ENCODE assay signal across 14 cellular contexts in genomic region chr5:130652178-130652577, GRCh38.
DNase-seq lines count a peak whose midpoint lies in the region; ATAC-seq and TF ChIP-seq lines count a peak whose summit lies in the region.
"Had no signal": no experiment of that assay in that cellular context is flagged by ENCODE, and none has a peak within 500 bp of the region (broad histone marks: within the 10 kb centered on the region; RNA-seq: fewer than 3 reads in every experiment).

No MANE protein-coding gene starts in this region.

- TF ChIP-seq CTCF in Panc1 (IDR thresholded peaks at IDR 0.05): no peak
- TF ChIP-seq CTCF in upper lobe of left lung (IDR thresholded peaks at IDR 0.05): no peak

- H3K9me3 Mint-ChIP-seq in activated CD4-positive, alpha-beta T cell treated with anti-CD3 and anti-CD28 coated beads for 36 hours (ENCODE audit: low read depth): no peaks in the 10 kb centered on the region
- H3K9me3 Mint-ChIP-seq: activated T-helper 2 cell treated with anti-CD3 and anti-CD28 coated beads, Interferon-gamma antibody, Interleukin-2, Interleukin-4, amounts not matched to agents 10 μg/mL and 5 μg/mL and 100 μg/mL, durations not matched to agents 14 hours and 24 hours and 36 hours; naive thymus-derived CD4-positive, alpha-beta T cell had no signal

- peak; percentile 11 for DNase-seq in activated CD4-positive, alpha-beta T cell treated with anti-CD3 and anti-CD28 coated beads for 36 hours
- DNase-seq in activated CD4-positive, alpha-beta T cell treated with anti-CD3 and anti-CD28 coated beads, Interleukin-2, amount 50 U/mL, for 4 hours: no peak
- DNase-seq in Panc1 (ENCODE audit: low read depth, low spot score) (peak; percentile 28), epithelial cell of prostate (ENCODE audit: low read depth, low spot score) (peak; percentile 90), skeletal muscle cell (ENCODE audit: low read depth) (peak; percentile 89), upper lobe of left lung (no peak)
- no peak for DNase-seq in activated CD4-positive, alpha-beta T cell treated with anti-CD3 and anti-CD28 coated beads, Interleukin-2, amount 50 U/mL, for 1 hour
- DNase-seq: 8988T; activated CD4-positive, alpha-beta T cell treated with anti-CD3 and anti-CD28 coated beads for 4 hours; naive thymus-derived CD4-positive, alpha-beta T cell; NCI-H1694 treated with DMSO at 0.1 percent for 48 hours had no signal

- H3K27me3 ChIP-seq in Panc1 (ENCODE audit: control insufficient read depth, insufficient read depth, low read length) (no peaks in the 10 kb centered on the region), upper lobe of left lung (no peaks in the 10 kb centered on the region)

- WGBS in upper lobe of left lung, 2 donors: 66 to 78% methylated on average over 2 of the region's 2 CpGs

- CTCF ChIA-PET in activated CD4-positive, alpha-beta T cell treated with anti-CD3 and anti-CD28 coated beads for 36 hours (lab: Charles Lee): no interaction called here
- CTCF ChIA-PET in Panc1 (lab: Charles Lee): no interaction called here

- no peak overlapping the region for H3K27ac Mint-ChIP-seq in activated CD4-positive, alpha-beta T cell treated with anti-CD3 and anti-CD28 coated beads for 36 hours
- H3K27ac Mint-ChIP-seq: activated T-helper 2 cell treated with anti-CD3 and anti-CD28 coated beads, Interferon-gamma antibody, Interleukin-2, Interleukin-4, amounts not matched to agents 10 μg/mL and 5 μg/mL and 100 μg/mL, durations not matched to agents 14 hours and 24 hours and 36 hours; naive thymus-derived CD4-positive, alpha-beta T cell had no signal

- no peak overlapping the region for H3K4me3 ChIP-seq in Panc1 (ENCODE audit: low read depth in 2 of 2, low read length in 2 of 2)
- H3K4me3 ChIP-seq in skeletal muscle cell (ENCODE audit: low read depth, low read length): no peak overlapping the region
- H3K4me3 ChIP-seq in upper lobe of left lung: no peak overlapping the region

- no peaks in the 10 kb centered on the region for H3K4me1 Mint-ChIP-seq in activated CD4-positive, alpha-beta T cell treated with anti-CD3 and anti-CD28 coated beads for 36 hours
- H3K4me1 Mint-ChIP-seq: naive thymus-derived CD4-positive, alpha-beta T cell had no signal

- H3K27ac ChIP-seq in Panc1 (ENCODE audit: low read length): no peak overlapping the region
- H3K27ac ChIP-seq in epithelial cell of prostate: peak overlapping the region; percentile 39
- no peak overlapping the region for H3K27ac ChIP-seq in upper lobe of left lung

- ATAC-seq in activated CD4-positive, alpha-beta T cell treated with anti-CD3 and anti-CD28 coated beads for 36 hours: peak; percentile 96
- no peak for ATAC-seq in Panc1
- ATAC-seq in HG03520 (IDR thresholded peaks at IDR 0.05; ENCODE audit: unreplicated experiment): no peak
- no peak for ATAC-seq in upper lobe of left lung (ENCODE audit: low FRiP score in 2 of 2)
- ATAC-seq: naive thymus-derived CD4-positive, alpha-beta T cell; sciatic nerve had no signal

- no peaks in the 10 kb centered on the region for H3K36me3 Mint-ChIP-seq in activated CD4-positive, alpha-beta T cell treated with anti-CD3 and anti-CD28 coated beads for 36 hours (ENCODE audit: low read depth)
- H3K36me3 Mint-ChIP-seq: naive thymus-derived CD4-positive, alpha-beta T cell had no signal

- in situ Hi-C loops in Panc1 (cut with HindIII; ENCODE audit: low pct_unique_long_range_greater_than_20kb, low sequenced_read_pairs): no loop called here

- BruUV-seq in Panc1 (replicated peaks; lab: Mats Ljungman, UMichigan): no TSS peak

- H3K4me3 Mint-ChIP-seq in activated CD4-positive, alpha-beta T cell treated with anti-CD3 and anti-CD28 coated beads for 36 hours: no peak overlapping the region
- H3K4me3 Mint-ChIP-seq: naive thymus-derived CD4-positive, alpha-beta T cell had no signal

- H3K4me1 ChIP-seq in Panc1 (ENCODE audit: control insufficient read depth, insufficient read depth, low read length): no peaks in the 10 kb centered on the region
- no peaks in the 10 kb centered on the region for H3K4me1 ChIP-seq in upper lobe of left lung

- TF ChIP-seq EP300 in upper lobe of left lung (IDR thresholded peaks at IDR 0.05): no peak

- POLR2A ChIA-PET in activated CD4-positive, alpha-beta T cell treated with anti-CD3 and anti-CD28 coated beads for 36 hours (lab: Charles Lee): no interaction called here
- POLR2A ChIA-PET in Panc1 (lab: Charles Lee): no interaction called here

- no peak for TF ChIP-seq POLR2A in upper lobe of left lung (IDR thresholded peaks at IDR 0.05)

- H3K9me3 ChIP-seq in Panc1 (ENCODE audit: control insufficient read depth, insufficient read depth, low read depth, low read length) (no peaks in the 10 kb centered on the region), upper lobe of left lung (no peaks in the 10 kb centered on the region)

- peaks cover 6% of the 10 kb centered on the region for H3K27me3 Mint-ChIP-seq in activated CD4-positive, alpha-beta T cell treated with anti-CD3 and anti-CD28 coated beads for 36 hours

- H3K36me3 ChIP-seq in Panc1 (ENCODE audit: control insufficient read depth, insufficient read depth, low read length) (no peaks in the 10 kb centered on the region), upper lobe of left lung (no peaks in the 10 kb centered on the region)

- intact Hi-C loops in activated CD4-positive, alpha-beta T cell treated with anti-CD3 and anti-CD28 coated beads for 36 hours (cut with DNase I, micrococcal nuclease): no loop called here
- intact Hi-C loops in Panc1 (cut with micrococcal nuclease; ENCODE audit: unreplicated experiment): no loop called here

Comparison
In these comparisons a context has a peak if more than half of its experiments do, and no peak if none do; other contexts are left out.
1. DNase-seq: peak in activated CD4-positive, alpha-beta T cell treated with anti-CD3 and anti-CD28 coated beads for 36 hours (single experiment), Panc1 (single experiment), epithelial cell of prostate (single experiment) and skeletal muscle cell (single experiment); none in activated CD4-positive, alpha-beta T cell treated with anti-CD3 and anti-CD28 coated beads, Interleukin-2, amount 50 U/mL, for 4 hours (0 of 2), upper lobe of left lung (0 of 2) and activated CD4-positive, alpha-beta T cell treated with anti-CD3 and anti-CD28 coated beads, Interleukin-2, amount 50 U/mL, for 1 hour (single experiment).